Comparison of ENCODE assay signal across 22 cellular contexts in genomic region chr12:38490941-38491340, GRCh38.
"Had no signal": no experiment of that assay in that cellular context is flagged by ENCODE, and none has a peak within 500 bp of the region (broad histone marks: within the 10 kb centered on the region; RNA-seq: fewer than 3 reads in every experiment).

No MANE protein-coding gene starts in this region.

- H3K79me2 ChIP-seq: hepatocyte had no signal

- ATAC-seq: heart right ventricle; left cardiac atrium; left lung; lower lobe of right lung; naive thymus-derived CD8-positive, alpha-beta T cell; right lobe of liver; stimulated activated effector memory CD8-positive, alpha-beta T cell treated with anti-CD3 and anti-CD28 coated beads, Interleukin-12 subunit alpha, Interleukin-12 subunit beta, amount 100 ng/mL, for 72 hours had no signal

- H3K4me3 ChIP-seq: heart right ventricle, hepatocyte, left lung, lower lobe of right lung, neural progenitor cell, ovary, right atrium auricular region, right lobe of liver, skin epidermis, suprapubic skin, thoracic aorta, tibial artery, uterus had no signal

- H3K4me2 ChIP-seq: hepatocyte, neural progenitor cell had no signal

- H3K9ac ChIP-seq: neural progenitor cell had no signal

- H2AFZ ChIP-seq: hepatocyte, neural progenitor cell had no signal

- H3K4me1 ChIP-seq: heart right ventricle, left lung, lower lobe of right lung, right atrium auricular region, right lobe of liver, suprapubic skin, tibial artery, uterus had no signal

- H3K27ac ChIP-seq: heart right ventricle, hepatocyte, left lung, lower lobe of right lung, neural progenitor cell, neutrophil, ovary, right atrium auricular region, right lobe of liver, skin epidermis, suprapubic skin, thoracic aorta, tibial artery, uterus had no signal

- H3K36me3 ChIP-seq: heart right ventricle, left lung, lower lobe of right lung, neural progenitor cell, neutrophil, ovary, right atrium auricular region, right lobe of liver, suprapubic skin, thoracic aorta, tibial artery, uterus had no signal

- H3K9me3 ChIP-seq: left lung, lower lobe of right lung, neutrophil, ovary, right atrium auricular region, right lobe of liver, suprapubic skin, thoracic aorta, uterus had no signal

- H3K27me3 ChIP-seq: heart right ventricle, hepatocyte, left lung, neural progenitor cell, neutrophil, ovary, right atrium auricular region, right lobe of liver, suprapubic skin, tibial artery, uterus had no signal

- DNase-seq: heart right ventricle; islet precursor cell; left cardiac atrium; left lung; lower lobe of right lung; naive thymus-derived CD8-positive, alpha-beta T cell; occipital lobe; ovary; right lobe of liver; stimulated activated CD4-positive, alpha-beta T cell treated with anti-CD3 and anti-CD28 coated beads, Interleukin-12 subunit alpha, Interleukin-12 subunit beta, amount 100 ng/mL, for 4 hours; stimulated activated CD4-positive, alpha-beta T cell treated with anti-CD3 and anti-CD28 coated beads, Interleukin-4, amount 100 ng/mL, for 24 hours; stimulated activated naive CD4-positive, alpha-beta T cell; tibial artery; uterus had no signal
